ENCODE assay signal across 14 cellular contexts in the genomic region with DNA sequence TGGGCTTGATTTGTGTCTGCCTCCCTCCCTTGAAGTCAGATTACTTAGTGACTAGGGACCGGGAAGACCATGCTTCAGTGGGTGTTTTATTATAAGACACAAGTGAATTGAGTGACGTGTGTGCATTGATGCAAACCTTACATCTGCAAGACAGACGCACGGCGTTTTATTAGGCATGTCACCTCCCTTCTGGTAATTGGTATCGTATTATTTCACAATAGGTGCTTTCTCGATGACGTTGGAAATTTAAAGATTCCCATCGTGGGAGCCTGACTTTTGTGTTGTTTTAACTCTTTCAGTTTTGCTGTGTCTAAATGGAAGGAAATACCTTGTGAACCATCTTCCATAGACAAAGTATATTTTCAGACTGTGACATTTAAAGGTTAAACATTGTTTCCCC.
A peak's percentile ranks its signal among the peaks of the same experiment; 100 is the strongest.
DNase-seq lines count a peak whose midpoint lies in the region; ATAC-seq and TF ChIP-seq lines count a peak whose summit lies in the region.
"Had no signal": no experiment of that assay in that cellular context is flagged by ENCODE, and none has a peak within 500 bp of the region (broad histone marks: within the 10 kb centered on the region; RNA-seq: fewer than 3 reads in every experiment).

No MANE protein-coding gene starts in this region.

- H3K9me2 ChIP-seq in neural cell (ENCODE audit: insufficient read depth, low read length), result no peaks in the 10 kb centered on the region

- H3K9ac ChIP-seq in BLaER1 treated with 17β-estradiol and CSF1 and Interleukin-3, amounts not matched to agents 10 nM and 100 nM, result no peak overlapping the region
- H3K9ac ChIP-seq in neural cell (ENCODE audit: low read length), result no peak overlapping the region

- intact Hi-C loops in left cardiac atrium (cut with DNase I), result no loop called here

- H2AFZ ChIP-seq in neural cell (ENCODE audit: low read depth, low read length), result no peak overlapping the region

- no peaks in the 10 kb centered on the region for H3F3A ChIP-seq in neural cell (ENCODE audit: insufficient read depth, low read length, poor library complexity, severe bottlenecking)

- no peak for ATAC-seq in left cardiac atrium

- DNase-seq in left kidney (ENCODE audit: low read depth, low spot score) (peak; percentile 19), NCI-H1930 (lab: John Stamatoyannopoulos, UW) (no peak), left cardiac atrium (no peak), A172 (ENCODE audit: low spot score) (no peak)
- DNase-seq: C1 segment of cervical spinal cord; Calu3; CD4-positive, alpha-beta memory T cell; COR-L47; DND-41; GOT3; HFFc6 had no signal

- TF ChIP-seq CTCF in neural cell (IDR thresholded peaks at IDR 0.05; ENCODE audit: poor library complexity, severe bottlenecking), result no peak

- peaks cover 4 to 14% (median 9%) of the 10 kb centered on the region in 11 experiments; a peak in 17 of 22 replicates for H3K9me3 ChIP-seq in BLaER1 treated with 17β-estradiol and CSF1 and Interleukin-3, amounts not matched to agents 10 nM and 100 nM (replicated peaks in 1 of 11)
- no peaks in the 10 kb centered on the region for H3K9me3 ChIP-seq in neural cell (ENCODE audit: low read length)
- H3K9me3 ChIP-seq: HAP-1 had no signal

- H3K36me3 ChIP-seq in BLaER1 treated with 17β-estradiol and CSF1 and Interleukin-3, amounts not matched to agents 10 nM and 100 nM, result no peaks in the 10 kb centered on the region
- no peaks in the 10 kb centered on the region for H3K36me3 ChIP-seq in neural cell (ENCODE audit: insufficient read depth, low read length)
- H3K36me3 ChIP-seq: HAP-1 had no signal

- no peaks in the 10 kb centered on the region for H4K20me1 ChIP-seq in BLaER1 treated with 17β-estradiol and CSF1 and Interleukin-3, amounts not matched to agents 10 nM and 100 nM
- H4K20me1 ChIP-seq in neural cell (ENCODE audit: insufficient read depth), result no peaks in the 10 kb centered on the region

- H3K4me1 ChIP-seq in BLaER1 treated with 17β-estradiol and CSF1 and Interleukin-3, amounts not matched to agents 10 nM and 100 nM, result peaks cover 0 to 40% (median 19%) of the 10 kb centered on the region in 10 experiments; a peak in 12 of 20 replicates
- H3K4me1 ChIP-seq: HAP-1 had no signal

- H3K4me2 ChIP-seq in BLaER1 treated with 17β-estradiol and CSF1 and Interleukin-3, amounts not matched to agents 10 nM and 100 nM, result peak overlapping the region in 7 of 11 experiments; percentile 5 to 47 (median 29); a peak in 10 of 22 replicates
- H3K4me2 ChIP-seq in neural cell (ENCODE audit: low read length), result no peak overlapping the region

- TF ChIP-seq EP300 in neural cell (conservative IDR thresholded peaks at IDR 0.05; ENCODE audit: poor library complexity, severe bottlenecking), result peak; percentile 26

- H3K79me2 ChIP-seq in neural cell (replicated peaks; ENCODE audit: insufficient read depth, low read length), result no peaks in the 10 kb centered on the region

- H3K4me3 ChIP-seq in BLaER1 treated with 17β-estradiol and CSF1 and Interleukin-3, amounts not matched to agents 10 nM and 100 nM, result no peak overlapping the region
- H3K4me3 ChIP-seq in neural cell (ENCODE audit: low read length), result no peak overlapping the region
- H3K4me3 ChIP-seq: HAP-1 had no signal

- no peak overlapping the region for H3K27ac ChIP-seq in BLaER1 treated with 17β-estradiol and CSF1 and Interleukin-3, amounts not matched to agents 10 nM and 100 nM
- H3K27ac ChIP-seq in neural cell (ENCODE audit: low read length), result peak overlapping the region; percentile 19

- no peaks in the 10 kb centered on the region for H3K27me3 ChIP-seq in BLaER1 treated with 17β-estradiol and CSF1 and Interleukin-3, amounts not matched to agents 10 nM and 100 nM
- H3K27me3 ChIP-seq in neural cell (ENCODE audit: insufficient read depth, low read depth, low read length), result no peaks in the 10 kb centered on the region

- TF ChIP-seq RAD21 in neural cell (conservative IDR thresholded peaks at IDR 0.05), result no peak

TF ChIP-seq in neural cell, 6 proteins besides CTCF, POLR2A, EP300 and RAD21:
- TF ChIP-seq, protein P1, sequence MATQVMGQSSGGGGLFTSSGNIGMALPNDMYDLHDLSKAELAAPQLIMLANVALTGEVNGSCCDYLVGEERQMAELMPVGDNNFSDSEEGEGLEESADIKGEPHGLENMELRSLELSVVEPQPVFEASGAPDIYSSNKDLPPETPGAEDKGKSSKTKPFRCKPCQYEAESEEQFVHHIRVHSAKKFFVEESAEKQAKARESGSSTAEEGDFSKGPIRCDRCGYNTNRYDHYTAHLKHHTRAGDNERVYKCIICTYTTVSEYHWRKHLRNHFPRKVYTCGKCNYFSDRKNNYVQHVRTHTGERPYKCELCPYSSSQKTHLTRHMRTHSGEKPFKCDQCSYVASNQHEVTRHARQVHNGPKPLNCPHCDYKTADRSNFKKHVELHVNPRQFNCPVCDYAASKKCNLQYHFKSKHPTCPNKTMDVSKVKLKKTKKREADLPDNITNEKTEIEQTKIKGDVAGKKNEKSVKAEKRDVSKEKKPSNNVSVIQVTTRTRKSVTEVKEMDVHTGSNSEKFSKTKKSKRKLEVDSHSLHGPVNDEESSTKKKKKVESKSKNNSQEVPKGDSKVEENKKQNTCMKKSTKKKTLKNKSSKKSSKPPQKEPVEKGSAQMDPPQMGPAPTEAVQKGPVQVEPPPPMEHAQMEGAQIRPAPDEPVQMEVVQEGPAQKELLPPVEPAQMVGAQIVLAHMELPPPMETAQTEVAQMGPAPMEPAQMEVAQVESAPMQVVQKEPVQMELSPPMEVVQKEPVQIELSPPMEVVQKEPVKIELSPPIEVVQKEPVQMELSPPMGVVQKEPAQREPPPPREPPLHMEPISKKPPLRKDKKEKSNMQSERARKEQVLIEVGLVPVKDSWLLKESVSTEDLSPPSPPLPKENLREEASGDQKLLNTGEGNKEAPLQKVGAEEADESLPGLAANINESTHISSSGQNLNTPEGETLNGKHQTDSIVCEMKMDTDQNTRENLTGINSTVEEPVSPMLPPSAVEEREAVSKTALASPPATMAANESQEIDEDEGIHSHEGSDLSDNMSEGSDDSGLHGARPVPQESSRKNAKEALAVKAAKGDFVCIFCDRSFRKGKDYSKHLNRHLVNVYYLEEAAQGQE (IDR thresholded peaks at IDR 0.05; ENCODE audit: borderline replicate concordance), result no peak
- TF ChIP-seq MXI1 (conservative IDR thresholded peaks at IDR 0.05; ENCODE audit: poor library complexity, severe bottlenecking), result no peak
- peak; percentile 27 for TF ChIP-seq POLR2AphosphoS5 (IDR thresholded peaks at IDR 0.05)
